ENCODE assay signal across 1 cellular context in genomic region chr2:26560892-26561291, GRCh38.
TF ChIP-seq lines count a peak whose summit lies in the region.

No MANE protein-coding gene starts in this region.

TF ChIP-seq in HepG2, 621 proteins besides CTCF, POLR2A, EP300 and RAD21 (continued from another document):
- TF ChIP-seq SOX13 (IDR thresholded peaks at IDR 0.05) (no peak), SOX13 (CRISPR knock-in tag; conservative IDR thresholded peaks at IDR 0.05 in 1 of 2, IDR thresholded peaks at IDR 0.05 in 1 of 2) (no peak), YY1 (IDR thresholded peaks at IDR 0.05; ENCODE audit: insufficient read depth, insufficient replicate concordance, low read depth, low read length) (no peak), ZFYVE20 (CRISPR knock-in tag; IDR thresholded peaks at IDR 0.05; ENCODE audit: borderline replicate concordance, low read depth) (no peak), MBD4 (IDR thresholded peaks at IDR 0.05; ENCODE audit: borderline replicate concordance, low read length) (no peak), HDAC6 (IDR thresholded peaks at IDR 0.05; ENCODE audit: low read depth, low read length) (no peak), ZKSCAN8 (CRISPR knock-in tag; IDR thresholded peaks at IDR 0.05; ENCODE audit: borderline replicate concordance) (no peak), MAF1 (CRISPR knock-in tag; IDR thresholded peaks at IDR 0.05; ENCODE audit: borderline replicate concordance) (no peak), ZNF124 (CRISPR knock-in tag; IDR thresholded peaks at IDR 0.05) (no peak), HCFC1 (IDR thresholded peaks at IDR 0.05; ENCODE audit: low read depth, low read length) (no peak), EZH2 (conservative IDR thresholded peaks at IDR 0.05; ENCODE audit: low read depth, low read length) (no peak), ZBTB38 (CRISPR knock-in tag; IDR thresholded peaks at IDR 0.05) (no peak), ZNF792 (CRISPR knock-in tag; IDR thresholded peaks at IDR 0.05) (no peak), ARID3A (IDR thresholded peaks at IDR 0.05; ENCODE audit: low read depth, low read length) (no peak)
